ENCODE assay signal across 15 cellular contexts in the genomic region with DNA sequence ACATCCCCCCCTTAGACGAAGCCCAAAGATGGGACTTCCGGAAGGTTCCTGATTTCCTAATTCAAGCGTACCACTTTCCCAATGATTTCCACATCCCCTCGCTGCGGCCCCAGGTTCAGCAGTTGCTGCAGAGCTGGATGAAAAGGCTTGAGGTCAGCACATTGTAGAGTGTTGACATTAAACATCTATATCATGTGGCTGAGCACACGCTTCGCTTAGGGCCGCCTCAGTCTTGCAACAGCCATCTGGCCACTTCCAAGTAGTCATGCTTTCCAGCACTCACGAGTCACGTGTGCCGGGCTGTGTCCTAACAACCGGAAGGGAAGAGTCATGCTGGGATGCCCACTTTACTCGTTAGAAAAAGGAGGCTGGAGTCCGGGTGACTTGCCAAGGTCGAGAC.
"Had no signal": no experiment of that assay in that cellular context is flagged by ENCODE, and none has a peak within 500 bp of the region (broad histone marks: within the 10 kb centered on the region; RNA-seq: fewer than 3 reads in every experiment).

No MANE protein-coding gene starts in this region.

- H3K36me3 ChIP-seq: adrenal gland, cardiac muscle cell had no signal

- DNase-seq: activated CD4-positive, alpha-beta memory T cell treated with anti-CD3 and anti-CD28 coated beads, Interleukin-2, amount 10 ng/mL, durations not matched to agents 7 days and 5 days; activated CD4-positive, alpha-beta T cell treated with anti-CD3 and anti-CD28 coated beads for 36 hours; activated T-cell treated with anti-CD3 and anti-CD28 coated beads, Interleukin-2, amount 50 U/mL, for 24 hours; adrenal gland; dorsolateral prefrontal cortex; endodermal cell; mucosa of descending colon; naive thymus-derived CD4-positive, alpha-beta T cell; stimulated activated CD4-positive, alpha-beta T cell treated with anti-CD3 and anti-CD28 coated beads, Interleukin-12 subunit alpha, Interleukin-12 subunit beta, amount 100 ng/mL, for 4 hours; T-helper 2 cell had no signal

- H3K27me3 Mint-ChIP-seq: activated CD4-positive, alpha-beta memory T cell treated with anti-CD3 and anti-CD28 coated beads, Interleukin-2, amount 10 ng/mL, durations not matched to agents 7 days and 5 days; activated T-cell treated with anti-CD3 and anti-CD28 coated beads, Interleukin-2, amount 50 U/mL, for 24 hours; stimulated activated memory B cell treated with anti-CD40 and anti-IgM and Interleukin-4, amounts not matched to agents 10 μg/mL and 1 μg/mL and 100 μg/mL, for 72 hours had no signal

- FAIRE-seq: islet of Langerhans had no signal

- H3K4me3 Mint-ChIP-seq: activated CD4-positive, alpha-beta memory T cell treated with anti-CD3 and anti-CD28 coated beads, Interleukin-2, amount 10 ng/mL, durations not matched to agents 7 days and 5 days; activated CD4-positive, alpha-beta T cell treated with anti-CD3 and anti-CD28 coated beads for 36 hours; activated naive CD4-positive, alpha-beta T cell treated with anti-CD3 and anti-CD28 coated beads, Interleukin-2, amount 50 U/mL, for 24 hours; activated T-cell treated with anti-CD3 and anti-CD28 coated beads, Interleukin-2, amount 50 U/mL, for 24 hours; endodermal cell; memory B cell; naive thymus-derived CD4-positive, alpha-beta T cell; stimulated activated memory B cell treated with anti-CD40 and anti-IgM and Interleukin-4, amounts not matched to agents 10 μg/mL and 1 μg/mL and 100 μg/mL, for 72 hours had no signal

- H3K36me3 Mint-ChIP-seq: activated naive CD4-positive, alpha-beta T cell treated with anti-CD3 and anti-CD28 coated beads, Interleukin-2, amount 50 U/mL, for 24 hours; memory B cell; naive thymus-derived CD4-positive, alpha-beta T cell; stimulated activated memory B cell treated with anti-CD40 and anti-IgM and Interleukin-4, amounts not matched to agents 10 μg/mL and 1 μg/mL and 100 μg/mL, for 72 hours had no signal

- H3K4me1 Mint-ChIP-seq: activated CD4-positive, alpha-beta memory T cell treated with anti-CD3 and anti-CD28 coated beads, Interleukin-2, amount 10 ng/mL, durations not matched to agents 7 days and 5 days; activated CD4-positive, alpha-beta T cell treated with anti-CD3 and anti-CD28 coated beads for 36 hours; activated naive CD4-positive, alpha-beta T cell treated with anti-CD3 and anti-CD28 coated beads, Interleukin-2, amount 50 U/mL, for 24 hours; endodermal cell; memory B cell; naive thymus-derived CD4-positive, alpha-beta T cell; stimulated activated memory B cell treated with anti-CD40 and anti-IgM and Interleukin-4, amounts not matched to agents 10 μg/mL and 1 μg/mL and 100 μg/mL, for 72 hours had no signal

- H3K4me3 ChIP-seq: adrenal gland, cardiac muscle cell, dorsolateral prefrontal cortex, mucosa of descending colon had no signal

- H3K27ac Mint-ChIP-seq: activated CD4-positive, alpha-beta memory T cell treated with anti-CD3 and anti-CD28 coated beads, Interleukin-2, amount 10 ng/mL, durations not matched to agents 7 days and 5 days; activated CD4-positive, alpha-beta T cell treated with anti-CD3 and anti-CD28 coated beads for 36 hours; activated naive CD4-positive, alpha-beta T cell treated with anti-CD3 and anti-CD28 coated beads, Interleukin-2, amount 50 U/mL, for 24 hours; activated T-cell treated with anti-CD3 and anti-CD28 coated beads, Interleukin-2, amount 50 U/mL, for 24 hours; endodermal cell; memory B cell; naive thymus-derived CD4-positive, alpha-beta T cell; stimulated activated memory B cell treated with anti-CD40 and anti-IgM and Interleukin-4, amounts not matched to agents 10 μg/mL and 1 μg/mL and 100 μg/mL, for 72 hours had no signal

- H3K27ac ChIP-seq: adrenal gland, cardiac muscle cell, dorsolateral prefrontal cortex had no signal

- H3K4me1 ChIP-seq: adrenal gland had no signal

- H3K9me3 ChIP-seq: adrenal gland, mucosa of descending colon had no signal

- H3K9me3 Mint-ChIP-seq: activated CD4-positive, alpha-beta memory T cell treated with anti-CD3 and anti-CD28 coated beads, Interleukin-2, amount 10 ng/mL, durations not matched to agents 7 days and 5 days; activated naive CD4-positive, alpha-beta T cell treated with anti-CD3 and anti-CD28 coated beads, Interleukin-2, amount 50 U/mL, for 24 hours; activated T-cell treated with anti-CD3 and anti-CD28 coated beads, Interleukin-2, amount 50 U/mL, for 24 hours had no signal
